Comparison of ENCODE assay signal across 1 cellular context in genomic region chr18:22253676-22254075, GRCh38.
TF ChIP-seq lines count a peak whose summit lies in the region.

No MANE protein-coding gene starts in this region.

TF ChIP-seq in H1, 55 proteins besides CTCF, POLR2A, EP300 and RAD21:
- TF ChIP-seq GTF2F1 (IDR thresholded peaks at IDR 0.05; ENCODE audit: borderline replicate concordance, low read depth, low read length): no peak
- no peak for TF ChIP-seq KDM5A (IDR thresholded peaks at IDR 0.05; ENCODE audit: low read length)
- TF ChIP-seq POU5F1 (IDR thresholded peaks at IDR 0.05; ENCODE audit: low read depth, low read length): no peak
- TF ChIP-seq ATF2 (IDR thresholded peaks at IDR 0.05; ENCODE audit: low read length): no peak
- TF ChIP-seq SRF (IDR thresholded peaks at IDR 0.05; ENCODE audit: low read depth, low read length): no peak
- TF ChIP-seq ZNF274 (IDR thresholded peaks at IDR 0.05; ENCODE audit: borderline replicate concordance, extremely low read depth, low read length): no peak
- TF ChIP-seq SIN3A (conservative IDR thresholded peaks at IDR 0.05 in 1 of 2, IDR thresholded peaks at IDR 0.05 in 1 of 2; ENCODE audit: low read depth in 1 of 2, low read length in 2 of 2): no peak
